Comparison of ENCODE assay signal across 10 cellular contexts in the genomic region with DNA sequence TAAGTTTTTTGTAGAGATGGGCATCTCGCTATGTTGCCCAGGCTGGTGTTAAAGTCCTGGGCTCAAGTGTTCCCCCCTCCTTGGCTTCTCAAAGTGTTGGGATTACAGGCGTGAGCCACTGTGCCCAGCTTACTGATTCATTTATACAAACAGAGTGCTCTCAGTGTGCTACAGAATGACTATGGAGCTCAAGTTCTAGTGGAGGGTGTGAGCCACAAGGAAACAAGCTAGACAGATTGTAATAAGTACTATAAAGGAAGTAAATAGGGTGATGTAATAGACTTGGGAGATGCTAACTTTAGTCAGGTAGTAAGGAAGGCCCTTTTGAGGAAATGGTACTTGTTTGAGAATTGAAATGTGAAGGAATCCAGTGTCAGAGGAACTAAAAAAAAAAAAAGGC. TPM values are rescaled to one million over a fixed set of nuclear protein-coding genes. Genes with fewer than 3 reads are reported as not detected.
DNase-seq lines count a peak whose midpoint lies in the region; FAIRE-seq and TF ChIP-seq lines count a peak whose summit lies in the region.
"Had no signal": no experiment of that assay in that cellular context is flagged by ENCODE, and none has a peak within 500 bp of the region (broad histone marks: within the 10 kb centered on the region; RNA-seq: fewer than 3 reads in every experiment).

No MANE protein-coding gene starts in this region.

- H3K4me3 Mint-ChIP-seq in activated naive CD4-positive, alpha-beta T cell treated with anti-CD3 and anti-CD28 coated beads, Interleukin-2, amount 10 ng/mL, durations not matched to agents 7 days and 5 days: no peak overlapping the region

- H3K9me3 ChIP-seq in suprapubic skin (no peaks in the 10 kb centered on the region), tibial nerve (no peaks in the 10 kb centered on the region)
- H3K9me3 ChIP-seq: esophagus muscularis mucosa had no signal

- TF ChIP-seq EP300 in suprapubic skin (IDR thresholded peaks at IDR 0.05) (no peak), tibial nerve (IDR thresholded peaks at IDR 0.05) (no peak)

- H3K36me3 Mint-ChIP-seq in activated naive CD4-positive, alpha-beta T cell treated with anti-CD3 and anti-CD28 coated beads, Interleukin-2, amount 10 ng/mL, durations not matched to agents 7 days and 5 days: peaks cover 30% of the 10 kb centered on the region

- H3K27ac Mint-ChIP-seq in activated naive CD4-positive, alpha-beta T cell treated with anti-CD3 and anti-CD28 coated beads, Interleukin-2, amount 10 ng/mL, durations not matched to agents 7 days and 5 days: peak overlapping the region; percentile 99

- no peaks in the 10 kb centered on the region for H3K9me3 Mint-ChIP-seq in activated naive CD4-positive, alpha-beta T cell treated with anti-CD3 and anti-CD28 coated beads, Interleukin-2, amount 10 ng/mL, durations not matched to agents 7 days and 5 days

- no peaks in the 10 kb centered on the region for H3K36me3 ChIP-seq in suprapubic skin
- H3K36me3 ChIP-seq in tibial nerve: peaks cover 0 to 4% (median 0%) of the 10 kb centered on the region in 3 donors
- H3K36me3 ChIP-seq: esophagus muscularis mucosa had no signal

- H3K4me1 Mint-ChIP-seq in activated naive CD4-positive, alpha-beta T cell treated with anti-CD3 and anti-CD28 coated beads, Interleukin-2, amount 10 ng/mL, durations not matched to agents 7 days and 5 days: peaks cover 43% of the 10 kb centered on the region

- H3K4me3 ChIP-seq in epithelial cell of esophagus (ENCODE audit: low read length) (no peak overlapping the region), suprapubic skin (no peak overlapping the region), tibial nerve (no peak overlapping the region)
- H3K4me3 ChIP-seq: esophagus muscularis mucosa had no signal

- TF ChIP-seq CTCF in RWPE1 (conservative IDR thresholded peaks at IDR 0.05; ENCODE audit: low read depth) (no peak), epithelial cell of esophagus (IDR thresholded peaks at IDR 0.05; ENCODE audit: insufficient read depth, low read depth, low read length, missing control alignments) (no peak), suprapubic skin (IDR thresholded peaks at IDR 0.05) (no peak), tibial nerve (IDR thresholded peaks at IDR 0.05) (no peak)

- TF ChIP-seq POLR2A in suprapubic skin (IDR thresholded peaks at IDR 0.05) (no peak), tibial nerve (IDR thresholded peaks at IDR 0.05) (no peak)

- FAIRE-seq in urothelium cell line (lab: Jason Lieb, UNC): no peak
- FAIRE-seq: GM18507 had no signal

- POLR2A ChIA-PET in RWPE1 (lab: Yijun Ruan, JAX; ENCODE audit: low non-redundant PET): no interaction called here

- H3K4me1 ChIP-seq in suprapubic skin: peaks cover 23% of the 10 kb centered on the region
- H3K4me1 ChIP-seq in tibial nerve: peaks cover 0 to 27% (median 17%) of the 10 kb centered on the region in 4 donors

- CTCF ChIA-PET in activated naive CD4-positive, alpha-beta T cell treated with anti-CD3 and anti-CD28 coated beads, Interleukin-2, amount 10 ng/mL, durations not matched to agents 7 days and 5 days (lab: Charles Lee): interaction anchor here (0.7 to 2.2 kb wide), 5 partner anchors 30 to 465 kb away, joined by 3 to 15 read pairs (median 4); partner anchors contain the start of genes C5orf34 and HMGCS1
- CTCF ChIA-PET in RWPE1 (lab: Yijun Ruan, JAX): interaction anchor here (0.6 to 0.7 kb wide), 3 partner anchors 10 to 242 kb away, joined by 3 to 4 read pairs (median 4); partner anchors contain the start of gene C5orf34

- WGBS in suprapubic skin: 94% methylated on average over 2 of the region's 2 CpGs
- WGBS in tibial nerve, 2 donors: 89 to 97% methylated on average over 1 to 2 of the region's 2 CpGs

- H3K27me3 Mint-ChIP-seq in activated naive CD4-positive, alpha-beta T cell treated with anti-CD3 and anti-CD28 coated beads, Interleukin-2, amount 10 ng/mL, durations not matched to agents 7 days and 5 days: peaks cover 3% of the 10 kb centered on the region

- no peak for DNase-seq in activated naive CD4-positive, alpha-beta T cell treated with anti-CD3 and anti-CD28 coated beads, Interleukin-2, amount 10 ng/mL, durations not matched to agents 7 days and 5 days
- no peak for DNase-seq in activated naive CD4-positive, alpha-beta T cell treated with anti-CD3 and anti-CD28 coated beads, Interleukin-2, amount 50 U/mL, for 16 hours
- DNase-seq in RWPE1 (ENCODE audit: low spot score): no peak
- DNase-seq in epithelial cell of esophagus (ENCODE audit: low read depth): peak; percentile 74
- no peak for DNase-seq in suprapubic skin (ENCODE audit: low spot score in 2 of 2)
- DNase-seq in tibial nerve (ENCODE audit: low spot score in 2 of 2): no peak
- no peak for DNase-seq in Ammon's horn (ENCODE audit: low spot score)
- no peak for DNase-seq in urothelium cell line (ENCODE audit: low spot score)

- H3K27ac ChIP-seq in RWPE1: peak overlapping the region; percentile 43; the same call in 1 of the 2 replicates
- H3K27ac ChIP-seq in suprapubic skin: peak overlapping the region; percentile 99
- peak overlapping the region in 1 of 4 donors; percentile 99 for H3K27ac ChIP-seq in tibial nerve

- H3K27me3 ChIP-seq in suprapubic skin (no peaks in the 10 kb centered on the region), tibial nerve (no peaks in the 10 kb centered on the region)
- H3K27me3 ChIP-seq: esophagus muscularis mucosa had no signal

RNA-seq across cellular contexts. Expression of gene TMEM267, which starts 1.7 kb away (rescaled TPM):
- total RNA-seq in suprapubic skin (10 to 100 TPM in 2 of 4 donors, 1 to 10 TPM in 2; 4.8 to 13.4 (median 10.6) TPM), tibial nerve (10 to 100 TPM in 1 of 4 donors, 1 to 10 TPM in 3; 6.9 to 12.7 (median 9.1) TPM)

RNA-seq across cellular contexts. Expression of gene C5orf34, which starts 29.5 kb away (rescaled TPM):
- total RNA-seq in suprapubic skin (1 to 10 TPM in 1 of 4 donors, under 1 TPM in 3; 0.64 to 5.4 (median 0.77) TPM), tibial nerve (1 to 10 TPM in 3 of 4 donors, under 1 TPM in 1; 0.63 to 2.4 (median 2.1) TPM)
